In the genomic region with DNA sequence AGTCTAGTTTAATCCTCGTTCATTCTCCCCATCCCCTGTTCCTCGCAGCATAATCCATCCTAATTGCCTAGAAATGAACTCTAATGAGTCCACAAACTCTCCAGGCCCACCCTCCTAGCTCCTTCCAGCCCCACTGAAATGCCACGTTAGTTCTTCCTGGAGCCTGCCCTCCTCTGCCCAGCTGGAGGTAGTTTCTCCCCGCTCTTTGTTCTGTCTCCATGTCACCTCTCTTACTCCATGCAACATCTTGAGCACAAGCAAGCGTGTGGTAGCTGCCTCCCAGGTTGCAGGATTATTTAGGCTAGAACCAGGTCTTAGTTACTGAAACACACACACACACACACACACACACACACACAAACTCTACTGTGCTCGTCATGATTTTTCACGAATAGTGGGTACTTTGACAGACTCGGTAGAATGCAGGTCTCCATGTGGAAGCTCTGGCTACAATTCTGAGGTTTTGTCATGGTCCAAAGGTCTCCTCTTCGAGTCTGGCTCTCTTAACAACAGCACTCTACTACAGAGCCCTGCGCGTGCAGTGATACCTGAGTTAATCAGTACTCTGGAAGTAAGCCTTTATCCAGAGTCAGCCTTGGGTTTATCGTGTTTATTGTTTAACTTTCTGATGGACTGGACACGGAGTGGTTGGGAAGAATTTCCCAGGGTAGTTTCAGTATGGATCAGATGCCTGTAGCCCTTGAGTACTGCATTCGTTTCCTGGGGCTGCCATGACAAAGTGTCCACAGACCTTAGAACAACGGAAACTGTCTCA, we compare ENCODE assay signal across 1 cellular context.
TF ChIP-seq lines count a peak whose summit lies in the region.

No MANE protein-coding gene starts in this region.

TF ChIP-seq in HepG2, 621 proteins besides CTCF, POLR2A, EP300 and RAD21 (continued from another document and continues in another):
- TF ChIP-seq, protein P1, sequence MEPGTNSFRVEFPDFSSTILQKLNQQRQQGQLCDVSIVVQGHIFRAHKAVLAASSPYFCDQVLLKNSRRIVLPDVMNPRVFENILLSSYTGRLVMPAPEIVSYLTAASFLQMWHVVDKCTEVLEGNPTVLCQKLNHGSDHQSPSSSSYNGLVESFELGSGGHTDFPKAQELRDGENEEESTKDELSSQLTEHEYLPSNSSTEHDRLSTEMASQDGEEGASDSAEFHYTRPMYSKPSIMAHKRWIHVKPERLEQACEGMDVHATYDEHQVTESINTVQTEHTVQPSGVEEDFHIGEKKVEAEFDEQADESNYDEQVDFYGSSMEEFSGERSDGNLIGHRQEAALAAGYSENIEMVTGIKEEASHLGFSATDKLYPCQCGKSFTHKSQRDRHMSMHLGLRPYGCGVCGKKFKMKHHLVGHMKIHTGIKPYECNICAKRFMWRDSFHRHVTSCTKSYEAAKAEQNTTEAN (CRISPR knock-in tag; conservative IDR thresholded peaks at IDR 0.05): no peak
- TF ChIP-seq KDM6A (CRISPR knock-in tag; IDR thresholded peaks at IDR 0.05; ENCODE audit: low read depth) (peak; percentile 62; the same call in 1 of the 2 replicates), HMG20A (CRISPR knock-in tag; IDR thresholded peaks at IDR 0.05; ENCODE audit: borderline replicate concordance) (peak; percentile 71; the same call in 1 of the 2 replicates), SMAD3 (CRISPR knock-in tag; IDR thresholded peaks at IDR 0.05) (0 out of 2 replicates have a peak, but pooled peaks have one; percentile 18), ELF3 (CRISPR knock-in tag; IDR thresholded peaks at IDR 0.05) (peak; percentile 32; the same call in 1 of the 2 replicates), ZNF296 (CRISPR knock-in tag; conservative IDR thresholded peaks at IDR 0.05) (no peak), REPIN1 (CRISPR knock-in tag; IDR thresholded peaks at IDR 0.05; ENCODE audit: borderline replicate concordance, low read depth) (peak; percentile 79; the same call in 1 of the 2 replicates), FOXJ3 (CRISPR knock-in tag; IDR thresholded peaks at IDR 0.05; ENCODE audit: borderline replicate concordance) (peak; percentile 20; the same call in 1 of the 2 replicates), ZNF598 (CRISPR knock-in tag; IDR thresholded peaks at IDR 0.05; ENCODE audit: borderline replicate concordance) (0 out of 2 replicates have a peak, but pooled peaks have one; percentile 27), FOXO1 (CRISPR knock-in tag; IDR thresholded peaks at IDR 0.05) (peak; percentile 62), CHD4 (IDR thresholded peaks at IDR 0.05; ENCODE audit: borderline replicate concordance, low read length) (peak; percentile 21; the same call in 1 of the 2 replicates), ZNF644 (CRISPR knock-in tag; IDR thresholded peaks at IDR 0.05; ENCODE audit: low read depth) (peak; percentile 78), PRMT3 (CRISPR knock-in tag; IDR thresholded peaks at IDR 0.05; ENCODE audit: borderline replicate concordance, low read depth) (no peak), TBX2 (CRISPR knock-in tag; IDR thresholded peaks at IDR 0.05; ENCODE audit: borderline replicate concordance) (peak; percentile 72; the same call in 1 of the 2 replicates), JUND (CRISPR knock-in tag; IDR thresholded peaks at IDR 0.05) (no peak), ZSCAN21 (CRISPR knock-in tag; IDR thresholded peaks at IDR 0.05; ENCODE audit: borderline replicate concordance) (peak; percentile 85; the same call in 1 of the 2 replicates), ZNF839 (CRISPR knock-in tag; IDR thresholded peaks at IDR 0.05; ENCODE audit: borderline replicate concordance) (0 out of 2 replicates have a peak, but pooled peaks have one; percentile 52), ZKSCAN5 (CRISPR knock-in tag; IDR thresholded peaks at IDR 0.05) (no peak), ETV6 (CRISPR knock-in tag; conservative IDR thresholded peaks at IDR 0.05) (no peak), ZNF749 (CRISPR knock-in tag; IDR thresholded peaks at IDR 0.05; ENCODE audit: borderline replicate concordance) (peak; percentile 33; the same call in 1 of the 2 replicates), ZNF431 (CRISPR knock-in tag; IDR thresholded peaks at IDR 0.05; ENCODE audit: borderline replicate concordance, low read depth) (no peak), TCF7 (IDR thresholded peaks at IDR 0.05; ENCODE audit: low read depth) (peak; percentile 35; the same call in 1 of the 2 replicates)
- TF ChIP-seq, protein P2, sequence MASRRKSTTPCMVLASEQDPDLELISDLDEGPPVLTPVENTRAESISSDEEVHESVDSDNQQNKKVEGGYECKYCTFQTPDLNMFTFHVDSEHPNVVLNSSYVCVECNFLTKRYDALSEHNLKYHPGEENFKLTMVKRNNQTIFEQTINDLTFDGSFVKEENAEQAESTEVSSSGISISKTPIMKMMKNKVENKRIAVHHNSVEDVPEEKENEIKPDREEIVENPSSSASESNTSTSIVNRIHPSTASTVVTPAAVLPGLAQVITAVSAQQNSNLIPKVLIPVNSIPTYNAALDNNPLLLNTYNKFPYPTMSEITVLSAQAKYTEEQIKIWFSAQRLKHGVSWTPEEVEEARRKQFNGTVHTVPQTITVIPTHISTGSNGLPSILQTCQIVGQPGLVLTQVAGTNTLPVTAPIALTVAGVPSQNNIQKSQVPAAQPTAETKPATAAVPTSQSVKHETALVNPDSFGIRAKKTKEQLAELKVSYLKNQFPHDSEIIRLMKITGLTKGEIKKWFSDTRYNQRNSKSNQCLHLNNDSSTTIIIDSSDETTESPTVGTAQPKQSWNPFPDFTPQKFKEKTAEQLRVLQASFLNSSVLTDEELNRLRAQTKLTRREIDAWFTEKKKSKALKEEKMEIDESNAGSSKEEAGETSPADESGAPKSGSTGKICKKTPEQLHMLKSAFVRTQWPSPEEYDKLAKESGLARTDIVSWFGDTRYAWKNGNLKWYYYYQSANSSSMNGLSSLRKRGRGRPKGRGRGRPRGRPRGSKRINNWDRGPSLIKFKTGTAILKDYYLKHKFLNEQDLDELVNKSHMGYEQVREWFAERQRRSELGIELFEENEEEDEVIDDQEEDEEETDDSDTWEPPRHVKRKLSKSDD (CRISPR knock-in tag; IDR thresholded peaks at IDR 0.05; ENCODE audit: low read depth): no peak
- TF ChIP-seq, protein P3, sequence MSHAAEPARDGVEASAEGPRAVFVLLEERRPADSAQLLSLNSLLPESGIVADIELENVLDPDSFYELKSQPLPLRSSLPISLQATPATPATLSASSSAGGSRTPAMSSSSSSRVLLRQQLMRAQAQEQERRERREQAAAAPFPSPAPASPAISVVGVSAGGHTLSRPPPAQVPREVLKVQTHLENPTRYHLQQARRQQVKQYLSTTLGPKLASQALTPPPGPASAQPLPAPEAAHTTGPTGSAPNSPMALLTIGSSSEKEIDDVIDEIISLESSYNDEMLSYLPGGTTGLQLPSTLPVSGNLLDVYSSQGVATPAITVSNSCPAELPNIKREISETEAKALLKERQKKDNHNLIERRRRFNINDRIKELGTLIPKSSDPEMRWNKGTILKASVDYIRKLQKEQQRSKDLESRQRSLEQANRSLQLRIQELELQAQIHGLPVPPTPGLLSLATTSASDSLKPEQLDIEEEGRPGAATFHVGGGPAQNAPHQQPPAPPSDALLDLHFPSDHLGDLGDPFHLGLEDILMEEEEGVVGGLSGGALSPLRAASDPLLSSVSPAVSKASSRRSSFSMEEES (CRISPR knock-in tag; IDR thresholded peaks at IDR 0.05): peak; percentile 58; the same call in 1 of the 2 replicates
- TF ChIP-seq, protein P4, sequence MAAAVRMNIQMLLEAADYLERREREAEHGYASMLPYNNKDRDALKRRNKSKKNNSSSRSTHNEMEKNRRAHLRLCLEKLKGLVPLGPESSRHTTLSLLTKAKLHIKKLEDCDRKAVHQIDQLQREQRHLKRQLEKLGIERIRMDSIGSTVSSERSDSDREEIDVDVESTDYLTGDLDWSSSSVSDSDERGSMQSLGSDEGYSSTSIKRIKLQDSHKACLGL (CRISPR knock-in tag; IDR thresholded peaks at IDR 0.05): 0 out of 2 replicates have a peak, but pooled peaks have one; percentile 19
- TF ChIP-seq, protein P5, sequence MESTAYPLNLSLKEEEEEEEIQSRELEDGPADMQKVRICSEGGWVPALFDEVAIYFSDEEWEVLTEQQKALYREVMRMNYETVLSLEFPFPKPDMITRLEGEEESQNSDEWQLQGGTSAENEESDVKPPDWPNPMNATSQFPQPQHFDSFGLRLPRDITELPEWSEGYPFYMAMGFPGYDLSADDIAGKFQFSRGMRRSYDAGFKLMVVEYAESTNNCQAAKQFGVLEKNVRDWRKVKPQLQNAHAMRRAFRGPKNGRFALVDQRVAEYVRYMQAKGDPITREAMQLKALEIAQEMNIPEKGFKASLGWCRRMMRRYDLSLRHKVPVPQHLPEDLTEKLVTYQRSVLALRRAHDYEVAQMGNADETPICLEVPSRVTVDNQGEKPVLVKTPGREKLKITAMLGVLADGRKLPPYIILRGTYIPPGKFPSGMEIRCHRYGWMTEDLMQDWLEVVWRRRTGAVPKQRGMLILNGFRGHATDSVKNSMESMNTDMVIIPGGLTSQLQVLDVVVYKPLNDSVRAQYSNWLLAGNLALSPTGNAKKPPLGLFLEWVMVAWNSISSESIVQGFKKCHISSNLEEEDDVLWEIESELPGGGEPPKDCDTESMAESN (CRISPR knock-in tag; conservative IDR thresholded peaks at IDR 0.05): peak; percentile 52; the same call in 1 of the 2 replicates
- TF ChIP-seq, protein P6, sequence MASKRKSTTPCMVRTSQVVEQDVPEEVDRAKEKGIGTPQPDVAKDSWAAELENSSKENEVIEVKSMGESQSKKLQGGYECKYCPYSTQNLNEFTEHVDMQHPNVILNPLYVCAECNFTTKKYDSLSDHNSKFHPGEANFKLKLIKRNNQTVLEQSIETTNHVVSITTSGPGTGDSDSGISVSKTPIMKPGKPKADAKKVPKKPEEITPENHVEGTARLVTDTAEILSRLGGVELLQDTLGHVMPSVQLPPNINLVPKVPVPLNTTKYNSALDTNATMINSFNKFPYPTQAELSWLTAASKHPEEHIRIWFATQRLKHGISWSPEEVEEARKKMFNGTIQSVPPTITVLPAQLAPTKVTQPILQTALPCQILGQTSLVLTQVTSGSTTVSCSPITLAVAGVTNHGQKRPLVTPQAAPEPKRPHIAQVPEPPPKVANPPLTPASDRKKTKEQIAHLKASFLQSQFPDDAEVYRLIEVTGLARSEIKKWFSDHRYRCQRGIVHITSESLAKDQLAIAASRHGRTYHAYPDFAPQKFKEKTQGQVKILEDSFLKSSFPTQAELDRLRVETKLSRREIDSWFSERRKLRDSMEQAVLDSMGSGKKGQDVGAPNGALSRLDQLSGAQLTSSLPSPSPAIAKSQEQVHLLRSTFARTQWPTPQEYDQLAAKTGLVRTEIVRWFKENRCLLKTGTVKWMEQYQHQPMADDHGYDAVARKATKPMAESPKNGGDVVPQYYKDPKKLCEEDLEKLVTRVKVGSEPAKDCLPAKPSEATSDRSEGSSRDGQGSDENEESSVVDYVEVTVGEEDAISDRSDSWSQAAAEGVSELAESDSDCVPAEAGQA (IDR thresholded peaks at IDR 0.05; ENCODE audit: low read depth): no peak
- TF ChIP-seq, protein P6 (CRISPR knock-in tag; IDR thresholded peaks at IDR 0.05; ENCODE audit: borderline replicate concordance): no peak
- TF ChIP-seq, protein P7, sequence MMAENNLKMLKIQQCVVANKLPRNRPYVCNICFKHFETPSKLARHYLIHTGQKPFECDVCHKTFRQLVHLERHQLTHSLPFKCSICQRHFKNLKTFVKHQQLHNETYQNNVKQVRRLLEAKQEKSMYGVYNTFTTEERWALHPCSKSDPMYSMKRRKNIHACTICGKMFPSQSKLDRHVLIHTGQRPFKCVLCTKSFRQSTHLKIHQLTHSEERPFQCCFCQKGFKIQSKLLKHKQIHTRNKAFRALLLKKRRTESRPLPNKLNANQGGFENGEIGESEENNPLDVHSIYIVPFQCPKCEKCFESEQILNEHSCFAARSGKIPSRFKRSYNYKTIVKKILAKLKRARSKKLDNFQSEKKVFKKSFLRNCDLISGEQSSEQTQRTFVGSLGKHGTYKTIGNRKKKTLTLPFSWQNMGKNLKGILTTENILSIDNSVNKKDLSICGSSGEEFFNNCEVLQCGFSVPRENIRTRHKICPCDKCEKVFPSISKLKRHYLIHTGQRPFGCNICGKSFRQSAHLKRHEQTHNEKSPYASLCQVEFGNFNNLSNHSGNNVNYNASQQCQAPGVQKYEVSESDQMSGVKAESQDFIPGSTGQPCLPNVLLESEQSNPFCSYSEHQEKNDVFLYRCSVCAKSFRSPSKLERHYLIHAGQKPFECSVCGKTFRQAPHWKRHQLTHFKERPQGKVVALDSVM (CRISPR knock-in tag; IDR thresholded peaks at IDR 0.05): 0 out of 2 replicates have a peak, but pooled peaks have one; percentile 13
- TF ChIP-seq, protein P8, sequence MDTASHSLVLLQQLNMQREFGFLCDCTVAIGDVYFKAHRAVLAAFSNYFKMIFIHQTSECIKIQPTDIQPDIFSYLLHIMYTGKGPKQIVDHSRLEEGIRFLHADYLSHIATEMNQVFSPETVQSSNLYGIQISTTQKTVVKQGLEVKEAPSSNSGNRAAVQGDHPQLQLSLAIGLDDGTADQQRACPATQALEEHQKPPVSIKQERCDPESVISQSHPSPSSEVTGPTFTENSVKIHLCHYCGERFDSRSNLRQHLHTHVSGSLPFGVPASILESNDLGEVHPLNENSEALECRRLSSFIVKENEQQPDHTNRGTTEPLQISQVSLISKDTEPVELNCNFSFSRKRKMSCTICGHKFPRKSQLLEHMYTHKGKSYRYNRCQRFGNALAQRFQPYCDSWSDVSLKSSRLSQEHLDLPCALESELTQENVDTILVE (CRISPR knock-in tag; IDR thresholded peaks at IDR 0.05): 0 out of 2 replicates have a peak, but pooled peaks have one; percentile 9
